8 cellular contexts compared by ENCODE assay signal in genomic region chr6:43174263-43175112, GRCh38. TPM values are rescaled to one million over a fixed set of nuclear protein-coding genes. Genes with fewer than 3 reads are reported as not detected.
DNase-seq lines count a peak whose midpoint lies in the region; ATAC-seq, FAIRE-seq and TF ChIP-seq lines count a peak whose summit lies in the region.

No MANE protein-coding gene starts in this region.

- TF ChIP-seq CTCF in AG10803 (conservative IDR thresholded peaks at IDR 0.05; ENCODE audit: low read length) = 0 out of 2 replicates have a peak, but pooled peaks have one; percentile 5
- TF ChIP-seq CTCF in chondrocyte (IDR thresholded peaks at IDR 0.05) = peak; percentile 54
- TF ChIP-seq CTCF in kidney (IDR thresholded peaks at IDR 0.05; ENCODE audit: borderline replicate concordance, extremely low read depth, insufficient read depth) = peak; percentile 13

- DNase-seq in AG10803 (ENCODE audit: low read depth) (peak; percentile 99), NCI-H446 treated with DMSO at 0.1 percent for 48 hours (lab: John Stamatoyannopoulos, UW) (peak; percentile 94), chondrocyte (ENCODE audit: low spot score) (peak; percentile 98), kidney (peak; percentile 99)
- DNase-seq in activated CD4-positive, alpha-beta T cell treated with anti-CD3 and anti-CD28 coated beads for 24 hours (ENCODE audit: low read depth in 2 of 2) = peak; percentile 87 to 90
- peak; percentile 70 to 87 for DNase-seq in stimulated activated CD4-positive, alpha-beta T cell treated with anti-CD3 and anti-CD28 coated beads, Interleukin-15, amount 100 ng/mL, for 1 hour (ENCODE audit: low read depth in 1 of 2, low spot score in 1 of 2)

- H3K36me3 ChIP-seq in kidney (ENCODE audit: control insufficient read depth in 1 of 2, insufficient read depth in 2 of 2, low read length in 2 of 2) = peaks cover 21 to 40% of the 10 kb centered on the region in 2 donors

- peak; percentile 71 for ATAC-seq in HG03378 (IDR thresholded peaks at IDR 0.05; ENCODE audit: unreplicated experiment)

- peak overlapping the region; percentile 98 for H3K4me3 ChIP-seq in AG10803 (ENCODE audit: low read length)
- H3K4me3 ChIP-seq in kidney (ENCODE audit: low read length in 2 of 2) = peak overlapping the region; percentile 65 to 91

- intact Hi-C loops in kidney (cut with DNase I) = no loop called here

- H3K4me1 ChIP-seq in kidney (ENCODE audit: control insufficient read depth in 1 of 2, insufficient read depth in 1 of 2, low read depth in 1 of 2, low read length in 2 of 2) = peaks cover 23 to 25% of the 10 kb centered on the region in 2 donors

- H3K9me3 Mint-ChIP-seq in chondrocyte (ENCODE audit: low read depth) = no peaks in the 10 kb centered on the region

- H3K4me3 Mint-ChIP-seq in chondrocyte (ENCODE audit: unreplicated experiment) = peak overlapping the region; percentile 97

- H3K4me1 Mint-ChIP-seq in chondrocyte (ENCODE audit: low read depth) = peaks cover 35% of the 10 kb centered on the region

- peaks cover 24% of the 10 kb centered on the region for H3K36me3 Mint-ChIP-seq in chondrocyte (ENCODE audit: low read depth)

- FAIRE-seq in kidney (lab: Jason Lieb, UNC) = peak; percentile 92

- H3K9me3 ChIP-seq in kidney (ENCODE audit: control insufficient read depth in 1 of 2, low read length in 2 of 2) = no peaks in the 10 kb centered on the region

- peak; percentile 50 for TF ChIP-seq POLR2A in GM19099 (IDR thresholded peaks at IDR 0.05; ENCODE audit: extremely low read depth, insufficient read length, low read depth)

- H3K9ac ChIP-seq in kidney (ENCODE audit: low read length in 2 of 2) = peak overlapping the region; percentile 9 to 70

- peak overlapping the region; percentile 92 to 96 for H3K27ac ChIP-seq in kidney (ENCODE audit: low read depth in 2 of 2, low read length in 2 of 2)

- peak overlapping the region; percentile 96 for H3K27ac Mint-ChIP-seq in chondrocyte (ENCODE audit: unreplicated experiment)

- no peaks in the 10 kb centered on the region for H3K27me3 Mint-ChIP-seq in chondrocyte (ENCODE audit: low read depth)

RNA-seq across cellular contexts. Expression of gene SRF, which starts 3.4 kb away (rescaled TPM):
- total RNA-seq in chondrocyte = 42.2 to 43.9 TPM (median 42.7 TPM) in 3 replicates
- total RNA-seq in kidney = 30.6 TPM
- 13.8 TPM for polyA plus RNA-seq in kidney (ENCODE audit: insufficient read depth, low read depth, low replicate concordance)

RNA-seq across cellular contexts. Expression of gene CUL9, which starts 7.5 kb away (rescaled TPM):
- total RNA-seq in chondrocyte (17.5 to 36.6 TPM (median 19.8 TPM) in 3 replicates), kidney (47.3 TPM)
- 34.7 TPM for polyA plus RNA-seq in kidney (ENCODE audit: insufficient read depth, low read depth, low replicate concordance)

RNA-seq across cellular contexts. Expression of gene DNPH1, which starts 54.8 kb away (rescaled TPM):
- 22.8 to 34.1 TPM (median 24.5 TPM) in 3 replicates for total RNA-seq in chondrocyte
- 74.3 TPM for total RNA-seq in kidney
- 373 TPM for polyA plus RNA-seq in kidney (ENCODE audit: insufficient read depth, low read depth, low replicate concordance)

Comparison
In these comparisons a context has a peak if more than half of its experiments do, and no peak if none do; other contexts are left out.
1. Peak in every context shown above with its lines: DNase-seq, ATAC-seq, H3K4me3 ChIP-seq and H3K27ac ChIP-seq.